In genomic region chrX:1169198-1169597, GRCh38 we compare ENCODE assay signal across 1 cellular context.
TF ChIP-seq lines count a peak whose summit lies in the region.

No MANE protein-coding gene starts in this region.

TF ChIP-seq in H1, 55 proteins besides CTCF, POLR2A, EP300 and RAD21:
- TF ChIP-seq GTF2F1 (IDR thresholded peaks at IDR 0.05; ENCODE audit: borderline replicate concordance, low read depth, low read length) (no peak), HDAC6 (IDR thresholded peaks at IDR 0.05; ENCODE audit: low read depth, low read length) (no peak), JUN (IDR thresholded peaks at IDR 0.05; ENCODE audit: low read depth, low read length) (no peak)
